Comparison of ENCODE assay signal across 15 cellular contexts in genomic region chr3:111593666-111594065, GRCh38. TPM values are rescaled to one million over a fixed set of nuclear protein-coding genes. Genes with fewer than 3 reads are reported as not detected.
DNase-seq lines count a peak whose midpoint lies in the region; ATAC-seq and TF ChIP-seq lines count a peak whose summit lies in the region.
"Had no signal": no experiment of that assay in that cellular context is flagged by ENCODE, and none has a peak within 500 bp of the region (broad histone marks: within the 10 kb centered on the region; RNA-seq: fewer than 3 reads in every experiment).

No MANE protein-coding gene starts in this region.

- peaks cover 33% of the 10 kb centered on the region for H3K4me1 ChIP-seq in CD4-positive, alpha-beta memory T cell (ENCODE audit: insufficient read depth, low read length)
- H3K4me1 ChIP-seq in naive thymus-derived CD4-positive, alpha-beta T cell (ENCODE audit: control insufficient read depth in 2 of 2, insufficient read depth in 2 of 2, low read length in 2 of 2), result peaks cover 0 to 21% of the 10 kb centered on the region in 2 donors
- H3K4me1 ChIP-seq: parathyroid adenoma, SJCRH30 had no signal

- H3K27me3 Mint-ChIP-seq in CD4-positive, alpha-beta memory T cell, result no peaks in the 10 kb centered on the region
- no peaks in the 10 kb centered on the region for H3K27me3 Mint-ChIP-seq in activated B cell treated with CpG ODN at 0.5 μM for 24 hours
- no peaks in the 10 kb centered on the region for H3K27me3 Mint-ChIP-seq in naive thymus-derived CD4-positive, alpha-beta T cell

- peaks cover 66 to 71% of the 10 kb centered on the region in 2 donors for H3K36me3 Mint-ChIP-seq in CD4-positive, alpha-beta memory T cell
- peaks cover 11% of the 10 kb centered on the region for H3K36me3 Mint-ChIP-seq in activated B cell treated with CpG ODN at 0.5 μM for 24 hours (ENCODE audit: low read depth)
- peaks cover 11 to 69% (median 45%) of the 10 kb centered on the region in 5 donors for H3K36me3 Mint-ChIP-seq in naive thymus-derived CD4-positive, alpha-beta T cell

- no peak for TF ChIP-seq CTCF in activated B cell treated with CpG ODN at 0.5 μM for 24 hours (IDR thresholded peaks at IDR 0.05)

- H3K4me3 ChIP-seq in CD4-positive, alpha-beta memory T cell (ENCODE audit: low read length in 2 of 2), result no peak overlapping the region
- no peak overlapping the region for H3K4me3 ChIP-seq in naive thymus-derived CD4-positive, alpha-beta T cell (ENCODE audit: low read length)
- H3K4me3 ChIP-seq: SJCRH30, stomach had no signal

- no peaks in the 10 kb centered on the region for H3K9me3 ChIP-seq in CD4-positive, alpha-beta memory T cell (ENCODE audit: control insufficient read depth in 1 of 2, low read length in 2 of 2)
- no peaks in the 10 kb centered on the region for H3K9me3 ChIP-seq in naive thymus-derived CD4-positive, alpha-beta T cell (ENCODE audit: control insufficient read depth in 2 of 3, low read length in 3 of 3)
- H3K9me3 ChIP-seq: SJCRH30, stomach had no signal

- no peaks in the 10 kb centered on the region for H3K27me3 ChIP-seq in CD4-positive, alpha-beta memory T cell (ENCODE audit: insufficient read depth, low read length)
- no peaks in the 10 kb centered on the region for H3K27me3 ChIP-seq in naive thymus-derived CD4-positive, alpha-beta T cell (ENCODE audit: control insufficient read depth in 2 of 2, insufficient read depth in 2 of 2, low read length in 2 of 2)
- H3K27me3 ChIP-seq: SJCRH30, stomach had no signal

- POLR2A ChIA-PET in CD4-positive, alpha-beta memory T cell (lab: Charles Lee; ENCODE audit: partially characterized antibody), result interaction anchor here (1.2 kb wide), 1 partner anchor 17 kb away, joined by 4 read pairs; no protein-coding TSS in a partner anchor
- POLR2A ChIA-PET in activated B cell treated with CpG ODN at 0.5 μM for 24 hours (lab: Charles Lee), result interaction anchor here (1.4 to 3.6 kb wide), 7 partner anchors 10 to 83 kb away, joined by 4 to 25 read pairs (median 7); partner anchors contain the start of gene CD96
- POLR2A ChIA-PET in naive thymus-derived CD4-positive, alpha-beta T cell (lab: Charles Lee), result no interaction called here

- DNase-seq in CD4-positive, alpha-beta memory T cell, result no peak
- DNase-seq in activated B cell treated with CpG ODN at 0.5 μM for 24 hours (no peak), activated gamma-delta T cell (lab: John Stamatoyannopoulos, UW) (no peak), COLO829 (ENCODE audit: low spot score) (no peak), SHP77 (lab: John Stamatoyannopoulos, UW) (no peak)
- DNase-seq in naive thymus-derived CD4-positive, alpha-beta T cell, result no peak
- DNase-seq: activated CD4-positive, alpha-beta T cell treated with anti-CD3 and anti-CD28 coated beads for 1 hour; MM.1S; NCI-H526; SJCRH30; stomach had no signal

- no peaks in the 10 kb centered on the region for H3K9me3 Mint-ChIP-seq in CD4-positive, alpha-beta memory T cell
- H3K9me3 Mint-ChIP-seq in activated B cell treated with CpG ODN at 0.5 μM for 24 hours, result no peaks in the 10 kb centered on the region
- H3K9me3 Mint-ChIP-seq in naive thymus-derived CD4-positive, alpha-beta T cell, result no peaks in the 10 kb centered on the region

- ATAC-seq in GM19328 (IDR thresholded peaks at IDR 0.05; ENCODE audit: unreplicated experiment), result peak; percentile 1
- ATAC-seq in activated B cell treated with CpG ODN at 0.5 μM for 24 hours (ENCODE audit: low read depth), result no peak
- no peak for ATAC-seq in naive thymus-derived CD4-positive, alpha-beta T cell
- ATAC-seq in GM21367 (IDR thresholded peaks at IDR 0.05; ENCODE audit: unreplicated experiment), result no peak

- peak overlapping the region; percentile 43 to 83 (median 63) for H3K27ac Mint-ChIP-seq in CD4-positive, alpha-beta memory T cell
- H3K27ac Mint-ChIP-seq in activated B cell treated with CpG ODN at 0.5 μM for 24 hours, result peak overlapping the region; percentile 90
- H3K27ac Mint-ChIP-seq in naive thymus-derived CD4-positive, alpha-beta T cell, result peak overlapping the region in 7 of 9 donors; percentile 3 to 91 (median 20)

- CTCF ChIA-PET in CD4-positive, alpha-beta memory T cell (lab: Charles Lee; ENCODE audit: partially characterized antibody), result interaction anchor here (2.4 kb wide), 1 partner anchor 15 kb away, joined by 6 read pairs; no protein-coding TSS in a partner anchor
- CTCF ChIA-PET in activated B cell treated with CpG ODN at 0.5 μM for 24 hours (lab: Charles Lee), result interaction anchor here (1.1 to 2.6 kb wide), 4 partner anchors 15 to 420 kb away, joined by 3 to 12 read pairs (median 9); no protein-coding TSS in a partner anchor
- CTCF ChIA-PET in naive thymus-derived CD4-positive, alpha-beta T cell (lab: Charles Lee), result no interaction called here

- H3K4me3 Mint-ChIP-seq in CD4-positive, alpha-beta memory T cell, result peak overlapping the region in 3 of 8 donors; percentile 7 to 49 (median 48)
- H3K4me3 Mint-ChIP-seq in activated B cell treated with CpG ODN at 0.5 μM for 24 hours, result peak overlapping the region; percentile 71
- H3K4me3 Mint-ChIP-seq in naive thymus-derived CD4-positive, alpha-beta T cell, result peak overlapping the region in 1 of 10 donors; percentile 83

- intact Hi-C loops in CD4-positive, alpha-beta memory T cell (cut with micrococcal nuclease), result no loop called here
- intact Hi-C loops in activated B cell treated with CpG ODN at 0.5 μM for 24 hours (cut with micrococcal nuclease), result loop anchor here (1.0 to 2.0 kb wide), 3 partner anchors 15 to 47 kb away; no protein-coding TSS in a partner anchor
- intact Hi-C loops in naive thymus-derived CD4-positive, alpha-beta T cell (cut with micrococcal nuclease), result loop anchor here (2.0 to 10.0 kb wide), 3 partner anchors 15 to 901 kb away; partner anchors contain the start of genes BTLA (in 1 of the 2) and CD96 (in 1 of the 2)

- peaks cover 29 to 64% (median 52%) of the 10 kb centered on the region in 4 donors for H3K4me1 Mint-ChIP-seq in CD4-positive, alpha-beta memory T cell
- H3K4me1 Mint-ChIP-seq in activated B cell treated with CpG ODN at 0.5 μM for 24 hours, result peaks cover 66% of the 10 kb centered on the region
- H3K4me1 Mint-ChIP-seq in naive thymus-derived CD4-positive, alpha-beta T cell, result peaks cover 11 to 87% (median 24%) of the 10 kb centered on the region in 7 donors

- H3K36me3 ChIP-seq in CD4-positive, alpha-beta memory T cell (ENCODE audit: insufficient read depth, low read length), result peaks cover 20% of the 10 kb centered on the region
- peaks cover 0 to 60% (median 6%) of the 10 kb centered on the region in 3 experiments for H3K36me3 ChIP-seq in naive thymus-derived CD4-positive, alpha-beta T cell (ENCODE audit: control insufficient read depth in 2 of 3, insufficient read depth in 3 of 3, low read length in 3 of 3)
- H3K36me3 ChIP-seq: SJCRH30, stomach had no signal

- H3K27ac ChIP-seq in CD4-positive, alpha-beta memory T cell (ENCODE audit: low read depth, low read length), result no peak overlapping the region
- H3K27ac ChIP-seq in naive thymus-derived CD4-positive, alpha-beta T cell (ENCODE audit: low read depth, low read length), result no peak overlapping the region
- H3K27ac ChIP-seq: parathyroid adenoma, SJCRH30, stomach had no signal

RNA-seq across cellular contexts. Expression of gene ZBED2, which starts 1.5 kb away (rescaled TPM):
- under 1 TPM in 1 of 2 experiments, not detected in 1; 0.19 TPM for total RNA-seq in CD4-positive, alpha-beta memory T cell
- 1 to 10 TPM in 1 of 2 donors, not detected in 1; 1.4 TPM for polyA plus RNA-seq in CD4-positive, alpha-beta memory T cell
- 4.6 and 5.3 TPM in 2 replicates for total RNA-seq in activated B cell treated with CpG ODN at 0.5 μM for 24 hours
- 10 to 100 TPM in 1 of 5 experiments, under 1 TPM in 3, not detected in 1; 0.13 to 51.8 (median 0.27) TPM for total RNA-seq in naive thymus-derived CD4-positive, alpha-beta T cell
- 1 to 10 TPM; 1.7 to 1.8 TPM for polyA plus RNA-seq in naive thymus-derived CD4-positive, alpha-beta T cell
- total RNA-seq: SJCRH30, stomach had no signal

RNA-seq across cellular contexts. Expression of gene CD96, which starts 51.7 kb away (rescaled TPM):
- 100 to 1,000 TPM; 215 to 228 TPM for total RNA-seq in CD4-positive, alpha-beta memory T cell
- 100 to 1,000 TPM; 199 to 307 TPM for polyA plus RNA-seq in CD4-positive, alpha-beta memory T cell
- 32.4 and 34.3 TPM in 2 replicates for total RNA-seq in activated B cell treated with CpG ODN at 0.5 μM for 24 hours
- 100 to 1,000 TPM; 142 to 309 (median 219) TPM for total RNA-seq in naive thymus-derived CD4-positive, alpha-beta T cell
- 100 to 1,000 TPM; 183 to 205 TPM for polyA plus RNA-seq in naive thymus-derived CD4-positive, alpha-beta T cell
- total RNA-seq: glomerular endothelial cell had no signal

Comparison
In these comparisons a context has a peak if more than half of its experiments do, and no peak if none do; other contexts are left out.
1. H3K27ac Mint-ChIP-seq: peak in every context shown above with its lines; median percentile 90 in activated B cell treated with CpG ODN at 0.5 μM for 24 hours; 63 in CD4-positive, alpha-beta memory T cell; 20 in naive thymus-derived CD4-positive, alpha-beta T cell.